17 cellular contexts compared by ENCODE assay signal in genomic region chr4:148954011-148954749, GRCh38.
DNase-seq lines count a peak whose midpoint lies in the region; ATAC-seq and TF ChIP-seq lines count a peak whose summit lies in the region.
"Had no signal": no experiment of that assay in that cellular context is flagged by ENCODE, and none has a peak within 500 bp of the region (broad histone marks: within the 10 kb centered on the region; RNA-seq: fewer than 3 reads in every experiment).

No MANE protein-coding gene starts in this region.

- no peak overlapping the region for H3K4me3 ChIP-seq in PC-9
- H3K4me3 ChIP-seq in esophagus squamous epithelium = no peak overlapping the region
- H3K4me3 ChIP-seq: GM12878 had no signal

- H3K27ac ChIP-seq in PC-9 (peak overlapping the region; percentile 44), esophagus squamous epithelium (peak overlapping the region in 3 of 4 donors; percentile 46 to 69 (median 60))

- WGBS in esophagus squamous epithelium, 2 donors = 72 to 77% methylated on average over 7 of the region's 7 CpGs

- TF ChIP-seq CTCF in PC-9 (conservative IDR thresholded peaks at IDR 0.05) (no peak), esophagus squamous epithelium (IDR thresholded peaks at IDR 0.05) (no peak)

- no peak overlapping the region for H3K4me2 ChIP-seq in PC-9

- no peaks in the 10 kb centered on the region for H3K79me2 ChIP-seq in PC-9 (ENCODE audit: low read depth)

- no peak for TF ChIP-seq POLR2A in esophagus squamous epithelium (IDR thresholded peaks at IDR 0.05)

- intact Hi-C loops in PC-9 (cut with micrococcal nuclease; ENCODE audit: unreplicated experiment) (no loop called here), esophagus squamous epithelium (cut with DNase I) (no loop called here)

- H3K4me1 ChIP-seq in PC-9 (replicated peaks; ENCODE audit: insufficient read depth) = peaks cover 16% of the 10 kb centered on the region; the same call in 1 of the 2 replicates
- no peaks in the 10 kb centered on the region for H3K4me1 ChIP-seq in esophagus squamous epithelium

- DNase-seq in HT-29 (ENCODE audit: low spot score) = peak; percentile 45
- DNase-seq in PC-9 = peak; percentile 20 to 71
- no peak for DNase-seq in esophagus squamous epithelium (lab: John Stamatoyannopoulos, UW)
- DNase-seq in renal cortical epithelial cell (ENCODE audit: low read depth) = peak; percentile 73
- DNase-seq in stimulated activated naive CD8-positive, alpha-beta T cell treated with anti-CD3 and anti-CD28 coated beads, Interleukin-15, Interleukin-2, amounts not matched to agents 100 U/mL and 50 U/mL, for 24 hours = no peak
- no peak for DNase-seq in NCI-H82 treated with DMSO at 0.1 percent for 48 hours (lab: John Stamatoyannopoulos, UW; ENCODE audit: unreplicated experiment)
- DNase-seq: AML-193; CD4-positive, CD25-positive, alpha-beta regulatory T cell; HCEC 1CT; KG1; MM.1S; NCI-H1105 treated with DMSO at 0.1 percent for 48 hours; NCI-H1930; NCI-H524 treated with DMSO at 0.1 percent for 48 hours; SHP77 had no signal

- no peaks in the 10 kb centered on the region for H3K9me2 ChIP-seq in PC-9 (ENCODE audit: insufficient read depth)

- H3F3A ChIP-seq in PC-9 (ENCODE audit: insufficient read depth, low read depth) = no peaks in the 10 kb centered on the region

- BruUV-seq in PC-9 (replicated peaks; lab: Mats Ljungman, UMichigan) = no TSS peak

- no peaks in the 10 kb centered on the region for H4K20me1 ChIP-seq in PC-9 (ENCODE audit: insufficient read depth)

- H3K27me3 ChIP-seq in PC-9 (ENCODE audit: insufficient read depth, low read depth) = no peaks in the 10 kb centered on the region
- no peaks in the 10 kb centered on the region for H3K27me3 ChIP-seq in esophagus squamous epithelium

- ATAC-seq in stimulated activated naive CD8-positive, alpha-beta T cell treated with anti-CD3 and anti-CD28 coated beads, Interleukin-15, Interleukin-2, amounts not matched to agents 100 U/mL and 50 U/mL, for 24 hours = no peak
- no peak for ATAC-seq in GM21447 (IDR thresholded peaks at IDR 0.05; ENCODE audit: unreplicated experiment)
- ATAC-seq: GM12878 had no signal

- H2AFZ ChIP-seq in PC-9 = no peak overlapping the region

- H3K9me3 ChIP-seq in PC-9 (ENCODE audit: insufficient read depth, low read depth) (no peaks in the 10 kb centered on the region), esophagus squamous epithelium (no peaks in the 10 kb centered on the region)

- CTCF ChIA-PET in PC-9 (lab: Charles Lee) = no interaction called here

- H3K36me3 ChIP-seq in PC-9 (ENCODE audit: low read depth) (no peaks in the 10 kb centered on the region), esophagus squamous epithelium (no peaks in the 10 kb centered on the region)

- POLR2A ChIA-PET in PC-9 (lab: Charles Lee; ENCODE audit: unreplicated experiment) = no interaction called here

Comparison
In these comparisons a context has a peak if more than half of its experiments do, and no peak if none do; other contexts are left out.
1. DNase-seq: peak in HT-29 (single experiment), PC-9 (2 of 2) and renal cortical epithelial cell (single experiment); none in esophagus squamous epithelium (single experiment), stimulated activated naive CD8-positive, alpha-beta T cell treated with anti-CD3 and anti-CD28 coated beads, Interleukin-15, Interleukin-2, amounts not matched to agents 100 U/mL and 50 U/mL, for 24 hours (single experiment) and NCI-H82 treated with DMSO at 0.1 percent for 48 hours (single experiment).